Comparison of ENCODE assay signal across 1 cellular context in the genomic region with DNA sequence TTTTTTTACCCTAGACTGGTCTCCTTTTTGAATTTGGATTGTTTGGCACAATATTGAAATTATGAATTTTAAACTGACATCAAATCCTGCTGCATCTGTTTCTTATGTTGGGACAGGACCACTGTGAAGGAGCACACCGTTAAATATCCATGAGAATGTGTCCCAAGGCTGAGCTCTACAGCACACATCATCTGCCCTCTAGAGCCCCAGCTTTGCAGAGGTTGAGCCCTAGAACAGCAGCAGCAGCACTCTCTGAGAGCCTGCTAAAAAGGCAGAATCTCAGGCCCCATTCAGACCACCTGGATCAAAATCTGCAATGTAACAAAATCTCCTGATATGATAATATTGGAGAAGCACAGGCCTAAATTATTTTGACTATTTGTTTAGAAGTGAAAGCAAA.
TF ChIP-seq lines count a peak whose summit lies in the region.

No MANE protein-coding gene starts in this region.

TF ChIP-seq in IMR-90, 13 proteins besides CTCF, POLR2A, EP300 and RAD21:
- TF ChIP-seq, protein P1, sequence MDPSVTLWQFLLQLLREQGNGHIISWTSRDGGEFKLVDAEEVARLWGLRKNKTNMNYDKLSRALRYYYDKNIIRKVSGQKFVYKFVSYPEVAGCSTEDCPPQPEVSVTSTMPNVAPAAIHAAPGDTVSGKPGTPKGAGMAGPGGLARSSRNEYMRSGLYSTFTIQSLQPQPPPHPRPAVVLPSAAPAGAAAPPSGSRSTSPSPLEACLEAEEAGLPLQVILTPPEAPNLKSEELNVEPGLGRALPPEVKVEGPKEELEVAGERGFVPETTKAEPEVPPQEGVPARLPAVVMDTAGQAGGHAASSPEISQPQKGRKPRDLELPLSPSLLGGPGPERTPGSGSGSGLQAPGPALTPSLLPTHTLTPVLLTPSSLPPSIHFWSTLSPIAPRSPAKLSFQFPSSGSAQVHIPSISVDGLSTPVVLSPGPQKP (IDR thresholded peaks at IDR 0.05; ENCODE audit: borderline replicate concordance, low read depth, low read length), result no peak
